In the genomic region with DNA sequence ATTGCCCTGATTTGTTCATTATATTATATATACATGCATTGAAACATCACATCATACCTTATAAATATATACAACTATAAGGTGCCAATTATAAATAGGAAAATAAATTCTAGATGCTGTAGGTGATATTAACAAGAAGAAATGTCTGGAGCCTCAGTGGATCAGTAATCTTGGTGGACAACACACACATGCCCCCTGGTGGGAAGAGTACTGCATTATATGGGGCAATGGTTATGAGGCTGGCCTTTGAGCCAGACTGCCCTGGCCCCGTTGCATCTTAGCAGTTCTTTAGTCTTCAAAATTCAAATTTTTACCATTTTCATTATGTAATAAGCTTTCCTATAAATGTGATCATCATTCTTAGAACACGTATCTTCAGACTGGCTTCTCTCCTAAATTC, we compare ENCODE assay signal across 8 cellular contexts.
DNase-seq lines count a peak whose midpoint lies in the region; ATAC-seq, FAIRE-seq and TF ChIP-seq lines count a peak whose summit lies in the region.

No MANE protein-coding gene starts in this region.

- no peaks in the 10 kb centered on the region for H3K27me3 ChIP-seq in Karpas-422 (ENCODE audit: low read length)
- no peaks in the 10 kb centered on the region for H3K27me3 ChIP-seq in astrocyte (ENCODE audit: insufficient read depth, low read length)

- H3K4me3 ChIP-seq in Karpas-422 (ENCODE audit: low read length) = no peak overlapping the region
- H3K4me3 ChIP-seq in astrocyte (ENCODE audit: insufficient read depth, low read depth, low read length) = no peak overlapping the region

- DNase-seq in DMS53 treated with DMSO at 0.1 percent for 48 hours (lab: John Stamatoyannopoulos, UW; ENCODE audit: unreplicated experiment) = peak; percentile 21
- peak; percentile 90 for DNase-seq in Karpas-422
- peak; percentile 18 for DNase-seq in astrocyte (ENCODE audit: low read depth)
- DNase-seq in mucosa of gallbladder (ENCODE audit: low spot score) = peak; percentile 48
- no peak for DNase-seq in NCI-H2081 (lab: John Stamatoyannopoulos, UW)
- DNase-seq in NCI-H1930 (lab: John Stamatoyannopoulos, UW) = no peak

- H3K4me1 Mint-ChIP-seq in astrocyte (ENCODE audit: low read depth, unreplicated experiment) = peaks cover 8% of the 10 kb centered on the region

- peak; percentile 50 for TF ChIP-seq CTCF in astrocyte (IDR thresholded peaks at IDR 0.05; ENCODE audit: insufficient read depth, low read depth, low read length)

- H3K27ac ChIP-seq in Karpas-422 (ENCODE audit: low read length) = no peak overlapping the region
- H3K27ac ChIP-seq in astrocyte (ENCODE audit: low read depth, low read length) = no peak overlapping the region

- H3K36me3 ChIP-seq in Karpas-422 (ENCODE audit: insufficient read depth, low read length) = no peaks in the 10 kb centered on the region
- no peaks in the 10 kb centered on the region for H3K36me3 ChIP-seq in astrocyte (ENCODE audit: insufficient read depth, low read length)

- H3K9me3 ChIP-seq in Karpas-422 (ENCODE audit: low read length) (no peaks in the 10 kb centered on the region), astrocyte (ENCODE audit: insufficient read depth, low read depth, low read length) (no peaks in the 10 kb centered on the region)

- H3K79me2 ChIP-seq in Karpas-422 (ENCODE audit: low read length) = no peaks in the 10 kb centered on the region
- no peaks in the 10 kb centered on the region for H3K79me2 ChIP-seq in astrocyte (ENCODE audit: insufficient read depth, low read length)

- no peak overlapping the region for H3K27ac Mint-ChIP-seq in astrocyte (ENCODE audit: unreplicated experiment)

- H3K27me3 Mint-ChIP-seq in astrocyte (ENCODE audit: low read depth, unreplicated experiment) = peaks cover 3% of the 10 kb centered on the region

- H3K4me3 Mint-ChIP-seq in astrocyte (ENCODE audit: unreplicated experiment) = no peak overlapping the region

- H4K20me1 ChIP-seq in Karpas-422 (ENCODE audit: insufficient read depth, low read depth, low read length) (no peaks in the 10 kb centered on the region), astrocyte (ENCODE audit: insufficient read depth, low read length) (no peaks in the 10 kb centered on the region)

- no peaks in the 10 kb centered on the region for H3K9me3 Mint-ChIP-seq in astrocyte (ENCODE audit: unreplicated experiment)

- peaks cover 24% of the 10 kb centered on the region for H3K4me1 ChIP-seq in Karpas-422 (ENCODE audit: low read length)
- H3K4me1 ChIP-seq in astrocyte (ENCODE audit: insufficient read depth, low read length) = no peaks in the 10 kb centered on the region

- H3K4me2 ChIP-seq in Karpas-422 (ENCODE audit: low read depth, low read length, poor library complexity, severe bottlenecking) (no peak overlapping the region), astrocyte (ENCODE audit: low read length) (no peak overlapping the region)

- H3K9me2 ChIP-seq in Karpas-422 (replicated peaks; ENCODE audit: insufficient read depth, low read length) = no peaks in the 10 kb centered on the region

- FAIRE-seq in astrocyte (lab: Jason Lieb, UNC) = peak; percentile 34

- no peaks in the 10 kb centered on the region for H3K36me3 Mint-ChIP-seq in astrocyte (ENCODE audit: low read depth, unreplicated experiment)

- ATAC-seq in GM19438 (IDR thresholded peaks at IDR 0.05; ENCODE audit: low read depth, unreplicated experiment) (peak; percentile 68), HG02884 (IDR thresholded peaks at IDR 0.05; ENCODE audit: unreplicated experiment) (no peak)

- no peak overlapping the region for H2AFZ ChIP-seq in Karpas-422 (ENCODE audit: low read length)
- no peak overlapping the region for H2AFZ ChIP-seq in astrocyte (ENCODE audit: low read depth, low read length)

- H3K9ac ChIP-seq in Karpas-422 (ENCODE audit: low read length) (no peak overlapping the region), astrocyte (ENCODE audit: low read length) (no peak overlapping the region)

Comparison
In these comparisons a context has a peak if more than half of its experiments do, and no peak if none do; other contexts are left out.
1. DNase-seq: peak in DMS53 treated with DMSO at 0.1 percent for 48 hours (single experiment), Karpas-422 (single experiment), astrocyte (single experiment) and mucosa of gallbladder (single experiment); none in NCI-H2081 (0 of 2) and NCI-H1930 (0 of 2).